Comparison of ENCODE assay signal across 17 cellular contexts in genomic region chr1:235979716-235980338, GRCh38.
"Had no signal": no experiment of that assay in that cellular context is flagged by ENCODE, and none has a peak within 500 bp of the region (broad histone marks: within the 10 kb centered on the region; RNA-seq: fewer than 3 reads in every experiment).

No MANE protein-coding gene starts in this region.

- DNase-seq: activated CD4-positive, CD25-positive, alpha-beta regulatory T cell treated with anti-CD3 and anti-CD28 coated beads, Interleukin-2, amount 50 U/mL, for 72 hours; activated naive CD4-positive, alpha-beta T cell treated with anti-CD3 and anti-CD28 coated beads, Interleukin-2, amount 50 U/mL, for 16 hours; effector CD4-positive, alpha-beta T cell; foreskin keratinocyte; islet precursor cell; naive thymus-derived CD8-positive, alpha-beta T cell; stimulated activated CD4-positive, alpha-beta T cell treated with anti-CD3 and anti-CD28 coated beads, Interleukin-1b, Interleukin-23, amount 100 ng/mL, for 48 hours; T-helper 9 cell had no signal

- H3K9me3 ChIP-seq: thyroid gland, vagina had no signal

- H3K27me3 Mint-ChIP-seq: progenitor cell of endocrine pancreas had no signal

- H3K4me3 ChIP-seq: cardiac muscle cell, coronary artery, SK-N-MC, thyroid gland, vagina had no signal

- H3K27ac Mint-ChIP-seq: activated T-helper 17 cell treated with anti-CD3 and anti-CD28 coated beads, Interleukin-2, amount 50 U/mL, for 72 hours; memory B cell; progenitor cell of endocrine pancreas had no signal

- H3K4me1 ChIP-seq: foreskin keratinocyte had no signal

- H3K36me3 Mint-ChIP-seq: memory B cell had no signal

- FAIRE-seq: astrocyte had no signal

- H3K9me3 Mint-ChIP-seq: activated T-helper 17 cell treated with anti-CD3 and anti-CD28 coated beads, Interleukin-2, amount 50 U/mL, for 72 hours had no signal

- H3K27me3 ChIP-seq: cardiac muscle cell, foreskin keratinocyte, thyroid gland, vagina had no signal

- H3K4me3 Mint-ChIP-seq: activated T-helper 17 cell treated with anti-CD3 and anti-CD28 coated beads, Interleukin-2, amount 50 U/mL, for 72 hours; memory B cell; naive thymus-derived CD8-positive, alpha-beta T cell had no signal

- ATAC-seq: activated T-helper 17 cell treated with anti-CD3 and anti-CD28 coated beads, Interleukin-2, amount 50 U/mL, for 72 hours; foreskin keratinocyte; naive thymus-derived CD8-positive, alpha-beta T cell had no signal

- H3K27ac ChIP-seq: cardiac muscle cell, foreskin keratinocyte, SK-N-MC, thyroid gland, vagina had no signal

- H3K4me1 Mint-ChIP-seq: activated T-helper 17 cell treated with anti-CD3 and anti-CD28 coated beads, Interleukin-2, amount 50 U/mL, for 72 hours; memory B cell had no signal
